Comparison of ENCODE assay signal across 23 cellular contexts in genomic region chr2:159196393-159196925, GRCh38.
"Had no signal": no experiment of that assay in that cellular context is flagged by ENCODE, and none has a peak within 500 bp of the region (broad histone marks: within the 10 kb centered on the region; RNA-seq: fewer than 3 reads in every experiment).

No MANE protein-coding gene starts in this region.

- FAIRE-seq: bronchial epithelial cell, endometrium, kidney, TTC549 had no signal

- H3K79me2 ChIP-seq: parathyroid adenoma had no signal

- DNase-seq: activated CD4-positive, alpha-beta T cell treated with anti-CD3 and anti-CD28 coated beads for 4 hours; activated CD4-positive, alpha-beta T cell treated with anti-CD3 and anti-CD28 coated beads, Interleukin-2, amount 50 U/mL, for 4 hours; activated effector memory CD4-positive, alpha-beta T cell treated with Interleukin-2 at 50 U/mL for 16 hours; activated naive CD4-positive, alpha-beta T cell treated with Interleukin-2 at 50 U/mL for 16 hours; cerebellar nuclear complex; colonic mucosa; effector CD8-positive, alpha-beta T cell; immature natural killer cell; kidney; naive B cell; occipital lobe; psoas muscle; stimulated activated naive CD4-positive, alpha-beta T cell; SW 1271; T-helper 9 cell had no signal

- H2AFZ ChIP-seq: parathyroid adenoma had no signal

- H3K4me1 ChIP-seq: colonic mucosa, parathyroid adenoma, psoas muscle had no signal

- H3K9me3 ChIP-seq: colonic mucosa, gastroesophageal sphincter, psoas muscle, upper lobe of left lung had no signal

- H3K27me3 ChIP-seq: colonic mucosa, gastroesophageal sphincter, upper lobe of left lung had no signal

- H3K27ac ChIP-seq: colonic mucosa, gastroesophageal sphincter, parathyroid adenoma, psoas muscle, upper lobe of left lung, VCaP had no signal

- H3K4me3 ChIP-seq: colonic mucosa, gastroesophageal sphincter, lung, psoas muscle, upper lobe of left lung had no signal

- ATAC-seq: gastroesophageal sphincter, psoas muscle had no signal

- H3K9ac ChIP-seq: parathyroid adenoma had no signal
